Comparison of ENCODE assay signal across 1 cellular context in the genomic region with DNA sequence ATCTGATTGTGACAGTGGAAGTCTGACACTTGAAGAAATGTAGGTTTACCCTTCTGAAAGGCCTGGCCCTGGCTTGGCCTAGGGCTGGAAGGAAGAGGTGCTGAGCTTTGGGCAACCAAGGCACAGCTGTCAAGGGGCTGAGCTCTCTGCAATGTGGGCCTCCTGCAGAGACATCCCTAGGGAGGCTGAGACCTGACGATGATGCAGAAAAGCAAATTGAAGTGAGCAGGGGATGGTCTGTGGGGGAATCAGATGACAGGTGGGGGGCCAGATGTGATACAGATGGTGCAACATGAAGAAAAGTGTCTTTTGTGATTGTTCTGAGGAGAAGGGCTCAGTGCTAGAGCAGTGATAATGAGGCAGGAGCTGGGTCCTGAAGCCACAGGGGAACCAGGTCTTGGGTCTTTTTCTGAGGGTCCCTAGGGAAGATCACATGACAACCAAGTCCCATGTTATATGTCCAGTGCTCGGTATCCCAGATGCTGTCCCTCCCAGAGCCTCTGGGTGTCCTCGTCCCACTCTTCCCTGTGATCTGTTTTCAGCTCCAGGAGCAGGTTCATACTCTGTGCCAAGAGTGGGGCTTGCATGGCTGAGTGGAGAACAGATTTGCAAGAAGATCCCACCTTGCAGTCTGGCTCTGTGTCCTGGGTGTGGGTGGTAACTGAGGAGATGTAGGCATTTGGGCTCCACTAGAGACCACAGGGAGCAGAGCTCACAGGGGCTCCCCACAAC.
A peak's percentile ranks its signal among the peaks of the same experiment; 100 is the strongest.
TF ChIP-seq lines count a peak whose summit lies in the region.

No MANE protein-coding gene starts in this region.

TF ChIP-seq in K562, 482 proteins besides CTCF, POLR2A, EP300 and RAD21 (continued from another document):
- TF ChIP-seq RREB1 (CRISPR knock-in tag; IDR thresholded peaks at IDR 0.05) (0 out of 2 replicates have a peak, but pooled peaks have one; percentile 48), MECOM (CRISPR knock-in tag; IDR thresholded peaks at IDR 0.05) (no peak), SRSF9 (IDR thresholded peaks at IDR 0.05; ENCODE audit: borderline replicate concordance, low read depth, low read length) (no peak), MAFK (IDR thresholded peaks at IDR 0.05; ENCODE audit: low read length) (0 out of 2 replicates have a peak, but pooled peaks have one; percentile 41), ZMIZ1 (IDR thresholded peaks at IDR 0.05; ENCODE audit: low read depth in 2 of 2, low read length in 2 of 2) (0 out of 4 replicates have a peak, but pooled peaks of 1 of the 2 experiments have one; percentile 10), STAT6 (CRISPR knock-in tag; IDR thresholded peaks at IDR 0.05) (peak; percentile 3; the same call in 1 of the 2 replicates), PRMT5 (CRISPR knock-in tag; IDR thresholded peaks at IDR 0.05) (peak; percentile 56; the same call in 1 of the 2 replicates), BHLHE40 (IDR thresholded peaks at IDR 0.05; ENCODE audit: low read length) (peak; percentile 10; the same call in 1 of the 2 replicates), GTF2F1 (IDR thresholded peaks at IDR 0.05; ENCODE audit: low read depth, low read length) (0 out of 2 replicates have a peak, but pooled peaks have one; percentile 58), IRF2 (CRISPR knock-in tag; IDR thresholded peaks at IDR 0.05) (0 out of 2 replicates have a peak, but pooled peaks have one; percentile 57), GATAD2B (IDR thresholded peaks at IDR 0.05; ENCODE audit: borderline replicate concordance) (no peak), KDM4B (IDR thresholded peaks at IDR 0.05; ENCODE audit: borderline replicate concordance in 2 of 2, low read depth in 1 of 2) (0 out of 4 replicates have a peak, but pooled peaks of 1 of the 2 experiments have one; percentile 11), JUNB (CRISPR knock-in tag; conservative IDR thresholded peaks at IDR 0.05) (0 out of 2 replicates have a peak, but pooled peaks have one; percentile 32), FOXP1 (CRISPR knock-in tag; IDR thresholded peaks at IDR 0.05) (no peak), HSF4 (CRISPR knock-in tag; IDR thresholded peaks at IDR 0.05; ENCODE audit: borderline replicate concordance) (no peak), ARID3B (CRISPR knock-in tag; IDR thresholded peaks at IDR 0.05; ENCODE audit: borderline replicate concordance) (peak; percentile 31; the same call in 1 of the 2 replicates)
- TF ChIP-seq, protein P1, sequence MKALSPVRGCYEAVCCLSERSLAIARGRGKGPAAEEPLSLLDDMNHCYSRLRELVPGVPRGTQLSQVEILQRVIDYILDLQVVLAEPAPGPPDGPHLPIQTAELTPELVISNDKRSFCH (CRISPR knock-in tag; IDR thresholded peaks at IDR 0.05) = no peak
- TF ChIP-seq, protein P1 (tag; IDR thresholded peaks at IDR 0.05) = no peak
- TF ChIP-seq, protein P2, sequence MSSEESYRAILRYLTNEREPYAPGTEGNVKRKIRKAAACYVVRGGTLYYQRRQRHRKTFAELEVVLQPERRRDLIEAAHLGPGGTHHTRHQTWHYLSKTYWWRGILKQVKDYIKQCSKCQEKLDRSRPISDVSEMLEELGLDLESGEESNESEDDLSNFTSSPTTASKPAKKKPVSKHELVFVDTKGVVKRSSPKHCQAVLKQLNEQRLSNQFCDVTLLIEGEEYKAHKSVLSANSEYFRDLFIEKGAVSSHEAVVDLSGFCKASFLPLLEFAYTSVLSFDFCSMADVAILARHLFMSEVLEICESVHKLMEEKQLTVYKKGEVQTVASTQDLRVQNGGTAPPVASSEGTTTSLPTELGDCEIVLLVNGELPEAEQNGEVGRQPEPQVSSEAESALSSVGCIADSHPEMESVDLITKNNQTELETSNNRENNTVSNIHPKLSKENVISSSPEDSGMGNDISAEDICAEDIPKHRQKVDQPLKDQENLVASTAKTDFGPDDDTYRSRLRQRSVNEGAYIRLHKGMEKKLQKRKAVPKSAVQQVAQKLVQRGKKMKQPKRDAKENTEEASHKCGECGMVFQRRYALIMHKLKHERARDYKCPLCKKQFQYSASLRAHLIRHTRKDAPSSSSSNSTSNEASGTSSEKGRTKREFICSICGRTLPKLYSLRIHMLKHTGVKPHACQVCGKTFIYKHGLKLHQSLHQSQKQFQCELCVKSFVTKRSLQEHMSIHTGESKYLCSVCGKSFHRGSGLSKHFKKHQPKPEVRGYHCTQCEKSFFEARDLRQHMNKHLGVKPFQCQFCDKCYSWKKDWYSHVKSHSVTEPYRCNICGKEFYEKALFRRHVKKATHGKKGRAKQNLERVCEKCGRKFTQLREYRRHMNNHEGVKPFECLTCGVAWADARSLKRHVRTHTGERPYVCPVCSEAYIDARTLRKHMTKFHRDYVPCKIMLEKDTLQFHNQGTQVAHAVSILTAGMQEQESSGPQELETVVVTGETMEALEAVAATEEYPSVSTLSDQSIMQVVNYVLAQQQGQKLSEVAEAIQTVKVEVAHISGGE (CRISPR knock-in tag; IDR thresholded peaks at IDR 0.05) = peak in 1 of 3 experiments; percentile 18; a peak in 1 of 6 replicates
- TF ChIP-seq, protein P3, sequence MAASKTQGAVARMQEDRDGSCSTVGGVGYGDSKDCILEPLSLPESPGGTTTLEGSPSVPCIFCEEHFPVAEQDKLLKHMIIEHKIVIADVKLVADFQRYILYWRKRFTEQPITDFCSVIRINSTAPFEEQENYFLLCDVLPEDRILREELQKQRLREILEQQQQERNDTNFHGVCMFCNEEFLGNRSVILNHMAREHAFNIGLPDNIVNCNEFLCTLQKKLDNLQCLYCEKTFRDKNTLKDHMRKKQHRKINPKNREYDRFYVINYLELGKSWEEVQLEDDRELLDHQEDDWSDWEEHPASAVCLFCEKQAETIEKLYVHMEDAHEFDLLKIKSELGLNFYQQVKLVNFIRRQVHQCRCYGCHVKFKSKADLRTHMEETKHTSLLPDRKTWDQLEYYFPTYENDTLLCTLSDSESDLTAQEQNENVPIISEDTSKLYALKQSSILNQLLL (CRISPR knock-in tag; IDR thresholded peaks at IDR 0.05; ENCODE audit: borderline replicate concordance) = 0 out of 2 replicates have a peak, but pooled peaks have one; percentile 17
- TF ChIP-seq, protein P4, sequence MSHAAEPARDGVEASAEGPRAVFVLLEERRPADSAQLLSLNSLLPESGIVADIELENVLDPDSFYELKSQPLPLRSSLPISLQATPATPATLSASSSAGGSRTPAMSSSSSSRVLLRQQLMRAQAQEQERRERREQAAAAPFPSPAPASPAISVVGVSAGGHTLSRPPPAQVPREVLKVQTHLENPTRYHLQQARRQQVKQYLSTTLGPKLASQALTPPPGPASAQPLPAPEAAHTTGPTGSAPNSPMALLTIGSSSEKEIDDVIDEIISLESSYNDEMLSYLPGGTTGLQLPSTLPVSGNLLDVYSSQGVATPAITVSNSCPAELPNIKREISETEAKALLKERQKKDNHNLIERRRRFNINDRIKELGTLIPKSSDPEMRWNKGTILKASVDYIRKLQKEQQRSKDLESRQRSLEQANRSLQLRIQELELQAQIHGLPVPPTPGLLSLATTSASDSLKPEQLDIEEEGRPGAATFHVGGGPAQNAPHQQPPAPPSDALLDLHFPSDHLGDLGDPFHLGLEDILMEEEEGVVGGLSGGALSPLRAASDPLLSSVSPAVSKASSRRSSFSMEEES (CRISPR knock-in tag; IDR thresholded peaks at IDR 0.05) = peak; percentile 94
